1 cellular context compared by ENCODE assay signal in the genomic region with DNA sequence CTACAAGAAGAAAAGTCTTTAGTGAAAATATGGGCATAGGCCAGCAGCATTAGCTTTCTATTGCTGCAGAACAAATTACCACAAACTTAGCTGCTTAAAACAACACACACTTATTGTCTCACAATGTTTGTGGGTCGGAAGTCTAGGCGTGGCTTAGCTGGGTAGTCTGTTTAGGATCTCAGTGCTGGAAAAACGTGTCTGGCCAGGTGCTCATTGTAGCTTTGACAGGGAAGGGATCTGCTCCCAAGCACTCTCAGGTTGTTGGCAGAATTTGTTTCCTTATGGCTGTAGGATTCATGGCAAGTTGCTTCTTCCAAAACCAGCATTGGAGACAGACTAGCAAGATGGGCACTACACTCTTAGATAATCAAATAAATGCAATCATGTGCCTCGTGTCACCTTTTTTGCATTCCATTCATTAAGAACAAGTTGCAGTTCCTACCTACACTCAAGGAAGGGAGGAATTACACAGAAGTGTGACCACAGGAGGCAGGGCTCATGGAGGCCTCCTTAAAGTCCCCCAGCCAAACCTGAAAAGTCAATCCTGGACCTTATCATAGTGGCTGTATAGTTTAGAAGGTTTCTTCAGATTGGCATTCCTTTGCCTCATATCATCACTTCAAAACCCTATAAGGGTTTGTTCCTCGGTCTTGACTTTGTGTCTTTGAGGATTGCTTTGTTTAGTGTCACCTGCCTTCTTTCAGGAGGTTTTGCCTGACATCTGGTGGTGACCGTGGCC.
TF ChIP-seq lines count a peak whose summit lies in the region.

No MANE protein-coding gene starts in this region.

TF ChIP-seq in HepG2, 621 proteins besides CTCF, POLR2A, EP300 and RAD21:
- TF ChIP-seq, protein P1, sequence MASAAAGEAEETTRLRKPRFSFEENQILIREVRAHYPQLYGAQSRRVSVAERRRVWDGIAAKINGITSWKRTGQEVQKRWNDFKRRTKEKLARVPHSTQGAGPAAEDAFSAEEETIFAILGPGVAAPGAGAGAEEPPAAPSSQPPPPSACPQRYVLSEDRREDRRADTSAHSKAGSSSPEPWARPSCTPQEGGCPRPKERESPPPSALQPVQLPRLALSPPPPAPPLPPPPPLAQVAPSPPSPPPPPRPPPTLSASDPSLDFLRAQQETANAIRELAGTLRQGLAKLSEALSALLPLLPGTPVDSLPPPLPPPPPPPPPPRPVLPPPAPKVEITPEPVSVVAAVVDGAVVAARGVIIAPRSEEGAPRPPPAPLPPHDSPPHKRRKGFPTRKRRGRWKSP (CRISPR knock-in tag; IDR thresholded peaks at IDR 0.05), result no peak
- no peak for TF ChIP-seq ZNF616 (CRISPR knock-in tag; IDR thresholded peaks at IDR 0.05; ENCODE audit: low read depth)
- TF ChIP-seq ZNF232 (CRISPR knock-in tag; IDR thresholded peaks at IDR 0.05; ENCODE audit: borderline replicate concordance), result no peak
- no peak for TF ChIP-seq SMAD1 (CRISPR knock-in tag; IDR thresholded peaks at IDR 0.05; ENCODE audit: borderline replicate concordance, low read depth)
- TF ChIP-seq ZNF326 (CRISPR knock-in tag; IDR thresholded peaks at IDR 0.05; ENCODE audit: borderline replicate concordance), result no peak
- TF ChIP-seq, protein P2, sequence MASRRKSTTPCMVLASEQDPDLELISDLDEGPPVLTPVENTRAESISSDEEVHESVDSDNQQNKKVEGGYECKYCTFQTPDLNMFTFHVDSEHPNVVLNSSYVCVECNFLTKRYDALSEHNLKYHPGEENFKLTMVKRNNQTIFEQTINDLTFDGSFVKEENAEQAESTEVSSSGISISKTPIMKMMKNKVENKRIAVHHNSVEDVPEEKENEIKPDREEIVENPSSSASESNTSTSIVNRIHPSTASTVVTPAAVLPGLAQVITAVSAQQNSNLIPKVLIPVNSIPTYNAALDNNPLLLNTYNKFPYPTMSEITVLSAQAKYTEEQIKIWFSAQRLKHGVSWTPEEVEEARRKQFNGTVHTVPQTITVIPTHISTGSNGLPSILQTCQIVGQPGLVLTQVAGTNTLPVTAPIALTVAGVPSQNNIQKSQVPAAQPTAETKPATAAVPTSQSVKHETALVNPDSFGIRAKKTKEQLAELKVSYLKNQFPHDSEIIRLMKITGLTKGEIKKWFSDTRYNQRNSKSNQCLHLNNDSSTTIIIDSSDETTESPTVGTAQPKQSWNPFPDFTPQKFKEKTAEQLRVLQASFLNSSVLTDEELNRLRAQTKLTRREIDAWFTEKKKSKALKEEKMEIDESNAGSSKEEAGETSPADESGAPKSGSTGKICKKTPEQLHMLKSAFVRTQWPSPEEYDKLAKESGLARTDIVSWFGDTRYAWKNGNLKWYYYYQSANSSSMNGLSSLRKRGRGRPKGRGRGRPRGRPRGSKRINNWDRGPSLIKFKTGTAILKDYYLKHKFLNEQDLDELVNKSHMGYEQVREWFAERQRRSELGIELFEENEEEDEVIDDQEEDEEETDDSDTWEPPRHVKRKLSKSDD (CRISPR knock-in tag; IDR thresholded peaks at IDR 0.05; ENCODE audit: low read depth), result no peak
- TF ChIP-seq, protein P3, sequence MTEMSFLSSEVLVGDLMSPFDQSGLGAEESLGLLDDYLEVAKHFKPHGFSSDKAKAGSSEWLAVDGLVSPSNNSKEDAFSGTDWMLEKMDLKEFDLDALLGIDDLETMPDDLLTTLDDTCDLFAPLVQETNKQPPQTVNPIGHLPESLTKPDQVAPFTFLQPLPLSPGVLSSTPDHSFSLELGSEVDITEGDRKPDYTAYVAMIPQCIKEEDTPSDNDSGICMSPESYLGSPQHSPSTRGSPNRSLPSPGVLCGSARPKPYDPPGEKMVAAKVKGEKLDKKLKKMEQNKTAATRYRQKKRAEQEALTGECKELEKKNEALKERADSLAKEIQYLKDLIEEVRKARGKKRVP (CRISPR knock-in tag; IDR thresholded peaks at IDR 0.05), result no peak
- no peak for TF ChIP-seq ZNF317 (CRISPR knock-in tag; IDR thresholded peaks at IDR 0.05)
- no peak for TF ChIP-seq ERF (CRISPR knock-in tag; IDR thresholded peaks at IDR 0.05)
- no peak for TF ChIP-seq ZNF235 (CRISPR knock-in tag; IDR thresholded peaks at IDR 0.05; ENCODE audit: borderline replicate concordance)
- TF ChIP-seq RFX5 (IDR thresholded peaks at IDR 0.05; ENCODE audit: low read depth, low read length), result no peak
- TF ChIP-seq ISX (CRISPR knock-in tag; conservative IDR thresholded peaks at IDR 0.05), result no peak
- TF ChIP-seq, protein P4, sequence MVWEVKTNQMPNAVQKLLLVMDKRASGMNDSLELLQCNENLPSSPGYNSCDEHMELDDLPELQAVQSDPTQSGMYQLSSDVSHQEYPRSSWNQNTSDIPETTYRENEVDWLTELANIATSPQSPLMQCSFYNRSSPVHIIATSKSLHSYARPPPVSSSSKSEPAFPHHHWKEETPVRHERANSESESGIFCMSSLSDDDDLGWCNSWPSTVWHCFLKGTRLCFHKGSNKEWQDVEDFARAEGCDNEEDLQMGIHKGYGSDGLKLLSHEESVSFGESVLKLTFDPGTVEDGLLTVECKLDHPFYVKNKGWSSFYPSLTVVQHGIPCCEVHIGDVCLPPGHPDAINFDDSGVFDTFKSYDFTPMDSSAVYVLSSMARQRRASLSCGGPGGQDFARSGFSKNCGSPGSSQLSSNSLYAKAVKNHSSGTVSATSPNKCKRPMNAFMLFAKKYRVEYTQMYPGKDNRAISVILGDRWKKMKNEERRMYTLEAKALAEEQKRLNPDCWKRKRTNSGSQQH (CRISPR knock-in tag; IDR thresholded peaks at IDR 0.05; ENCODE audit: low read depth), result no peak
- no peak for TF ChIP-seq ZNF136 (CRISPR knock-in tag; IDR thresholded peaks at IDR 0.05; ENCODE audit: low read depth)
- no peak for TF ChIP-seq PRMT3 (CRISPR knock-in tag; IDR thresholded peaks at IDR 0.05; ENCODE audit: borderline replicate concordance, low read depth)
TF ChIP-seq in HepG2: peak in this region for 0.
